In genomic region chr11:62726156-62727006, GRCh38 we compare ENCODE assay signal across 9 cellular contexts. TPM values are rescaled to one million over a fixed set of nuclear protein-coding genes. Genes with fewer than 3 reads are reported as not detected.
A peak's percentile ranks its signal among the peaks of the same experiment; 100 is the strongest.
DNase-seq lines count a peak whose midpoint lies in the region; ATAC-seq and TF ChIP-seq lines count a peak whose summit lies in the region.
"Had no signal": no experiment of that assay in that cellular context is flagged by ENCODE, and none has a peak within 500 bp of the region (broad histone marks: within the 10 kb centered on the region; RNA-seq: fewer than 3 reads in every experiment).

No MANE protein-coding gene starts in this region.

- H2BK120ac ChIP-seq in IMR-90 (ENCODE audit: low read depth, low read length): no peak overlapping the region

- H3K36me3 ChIP-seq in IMR-90 (ENCODE audit: control insufficient read depth, insufficient read depth, low read length) (peaks cover 22% of the 10 kb centered on the region), brain microvascular endothelial cell (replicated peaks) (peaks cover 32% of the 10 kb centered on the region), stomach smooth muscle (ENCODE audit: control insufficient read depth in 2 of 2, insufficient read depth in 2 of 2, low read length in 2 of 2) (peaks cover 24 to 26% of the 10 kb centered on the region in 2 donors)

- peak overlapping the region; percentile 88 for H3K23ac ChIP-seq in IMR-90 (ENCODE audit: low read depth, low read length)

- H3K9me3 ChIP-seq in IMR-90 (ENCODE audit: control insufficient read depth, insufficient read depth, low read length) (no peaks in the 10 kb centered on the region), stomach smooth muscle (ENCODE audit: control insufficient read depth in 2 of 2, low read length in 2 of 2) (no peaks in the 10 kb centered on the region)

- CTCF ChIA-PET in IMR-90 (lab: Yijun Ruan, JAX): no interaction called here

- peak overlapping the region; percentile 69 for H3K4ac ChIP-seq in IMR-90 (ENCODE audit: low read depth, low read length)

- no TSS peak for BruUV-seq in IMR-90 (replicated peaks; lab: Mats Ljungman, UMichigan)

- 1% methylated on average over 32 of the region's 65 CpGs; no CpG with 5 or more reads in 1 of the 2 experiments for WGBS in IMR-90 (ENCODE audit: extremely low coverage in 2 of 2, insufficient read length in 1 of 2), 2 experiments

- POLR2A ChIA-PET in IMR-90 (lab: Charles Lee; ENCODE audit: unreplicated experiment): interaction anchor here (1.0 to 1.2 kb wide), 2 partner anchors 20 to 27 kb away, joined by 6 to 11 read pairs; partner anchors contain the start of gene ZBTB3

- H2AK5ac ChIP-seq in IMR-90 (ENCODE audit: low read depth, low read length): peak overlapping the region; percentile 61

- H3K79me1 ChIP-seq in IMR-90 (ENCODE audit: low read depth in 1 of 2, low read length in 2 of 2): peaks cover 20 to 38% of the 10 kb centered on the region in 2 experiments

- peak overlapping the region; percentile 85 for H3K4me3 ChIP-seq in IMR-90 (ENCODE audit: insufficient read depth, low read depth, low read length)
- H3K4me3 ChIP-seq in brain microvascular endothelial cell (ENCODE audit: low read depth, low read length): peak overlapping the region; percentile 93
- H3K4me3 ChIP-seq in stomach smooth muscle (ENCODE audit: low read length in 2 of 2): peak overlapping the region; percentile 99

- dilution Hi-C loops in IMR-90 (cut with HindIII; ENCODE audit: low sequenced_read_pairs, unreplicated experiment): no loop called here

- H3K4me1 ChIP-seq in IMR-90 (ENCODE audit: control insufficient read depth, insufficient read depth, low read length) (peaks cover 6% of the 10 kb centered on the region), stomach smooth muscle (ENCODE audit: control insufficient read depth, insufficient read depth, low read length) (peaks cover 41% of the 10 kb centered on the region)

- H2AK9ac ChIP-seq in IMR-90 (replicated peaks; ENCODE audit: low read depth, low read length, poor library complexity): peak overlapping the region; percentile 76

- H2BK20ac ChIP-seq in IMR-90 (ENCODE audit: low read depth, low read length): no peak overlapping the region

- H4K91ac ChIP-seq in IMR-90 (ENCODE audit: insufficient read depth, low read depth, low read length): peak overlapping the region; percentile 52

- no peak for TF ChIP-seq RAD21 in IMR-90 (IDR thresholded peaks at IDR 0.05; ENCODE audit: low read length)

- H3K4me2 ChIP-seq in IMR-90 (ENCODE audit: low read depth, low read length): peak overlapping the region; percentile 99

- in situ Hi-C loops in IMR-90 (cut with MboI; ENCODE audit: low sequenced_read_pairs): no loop called here
- in situ Hi-C loops in brain microvascular endothelial cell (cut with HindIII; ENCODE audit: low pct_ligation_motif_present, low sequenced_read_pairs): no loop called here

- no peak for DNase-seq in activated CD4-positive, CD25-positive, alpha-beta regulatory T cell treated with anti-CD3 and anti-CD28 coated beads, Interleukin-2, amount 50 U/mL, for 72 hours
- no peak for DNase-seq in IMR-90
- no peak for DNase-seq in brain microvascular endothelial cell
- peak; percentile 52 for DNase-seq in left lobe of liver (ENCODE audit: low spot score)
- DNase-seq in MV-4-11 (lab: John Stamatoyannopoulos, UW): no peak
- no peak for DNase-seq in GM20000 (ENCODE audit: low spot score)

- H3K18ac ChIP-seq in IMR-90 (ENCODE audit: low read depth, low read length): no peak overlapping the region

- no peak for TF ChIP-seq CTCF in IMR-90 (conservative IDR thresholded peaks at IDR 0.05; ENCODE audit: low read depth, low read length)
- no peak for TF ChIP-seq CTCF in brain microvascular endothelial cell (IDR thresholded peaks at IDR 0.05; ENCODE audit: low read depth, low read length, missing control alignments)
- no peak for TF ChIP-seq CTCF in GM20000 (IDR thresholded peaks at IDR 0.05; ENCODE audit: extremely low read depth, missing control alignments)

- peak; percentile 1 to 2 for ATAC-seq in activated CD4-positive, CD25-positive, alpha-beta regulatory T cell treated with anti-CD3 and anti-CD28 coated beads, Interleukin-2, amount 50 U/mL, for 24 hours
- ATAC-seq in IMR-90 (ENCODE audit: low read depth) (peak; percentile 8), left lobe of liver (peak; percentile 6)

- H3K9me1 ChIP-seq in IMR-90 (ENCODE audit: insufficient read depth, low read length): peaks cover 4% of the 10 kb centered on the region; the same call in 1 of the 2 replicates

- peak overlapping the region; percentile 97 for H2BK5ac ChIP-seq in IMR-90 (ENCODE audit: low read depth, low read length, poor library complexity, severe bottlenecking)

- no peak overlapping the region for H4K5ac ChIP-seq in IMR-90 (ENCODE audit: low read depth, low read length)

- H3K9ac ChIP-seq in IMR-90 (ENCODE audit: low read depth, low read length) (peak overlapping the region; percentile 87), stomach smooth muscle (ENCODE audit: low read length in 2 of 2) (peak overlapping the region; percentile 88 to 94)

- H4K20me1 ChIP-seq in IMR-90 (ENCODE audit: insufficient read depth, low read length): peaks cover 48% of the 10 kb centered on the region

- H2AFZ ChIP-seq in IMR-90 (replicated peaks; ENCODE audit: low read length, poor library complexity): peak overlapping the region; percentile 92

- peak overlapping the region; percentile 79 for H3K56ac ChIP-seq in IMR-90 (ENCODE audit: extremely low read depth, insufficient read depth, low read length)

- H2BK15ac ChIP-seq in IMR-90 (ENCODE audit: low read depth, low read length): no peak overlapping the region

- H3K27ac ChIP-seq in IMR-90 (ENCODE audit: insufficient read depth, low read length) (peak overlapping the region; percentile 96), brain microvascular endothelial cell (peak overlapping the region; percentile 95), stomach smooth muscle (ENCODE audit: low read length) (peak overlapping the region; percentile 97)

- intact Hi-C loops in IMR-90 (cut with micrococcal nuclease): loop anchor here (5.0 kb wide), 2 partner anchors 36 to 136 kb away; partner anchors contain the start of gene POLR2G

- H3K27me3 ChIP-seq in IMR-90 (ENCODE audit: control insufficient read depth, insufficient read depth, low read length) (no peaks in the 10 kb centered on the region), brain microvascular endothelial cell (replicated peaks) (no peaks in the 10 kb centered on the region), stomach smooth muscle (ENCODE audit: control insufficient read depth in 1 of 2, insufficient read depth in 2 of 2, low read length in 2 of 2) (no peaks in the 10 kb centered on the region)

- no peak for TF ChIP-seq POLR2A in IMR-90 (IDR thresholded peaks at IDR 0.05; ENCODE audit: low read depth, low read length)

- peak overlapping the region in 1 of 2 experiments; percentile 31; a peak in 2 of 4 replicates for H4K8ac ChIP-seq in IMR-90 (ENCODE audit: low read depth in 2 of 2, low read length in 2 of 2)

- H3K14ac ChIP-seq in IMR-90 (replicated peaks; ENCODE audit: low read depth, low read length): peak overlapping the region; percentile 82

TF ChIP-seq in IMR-90, 13 proteins besides CTCF, POLR2A, EP300 and RAD21:
- TF ChIP-seq BHLHE40 (IDR thresholded peaks at IDR 0.05; ENCODE audit: low read depth, low read length): no peak
- TF ChIP-seq MXI1 (IDR thresholded peaks at IDR 0.05; ENCODE audit: borderline replicate concordance, low read depth, low read length): no peak
- no peak for TF ChIP-seq ELK1 (IDR thresholded peaks at IDR 0.05; ENCODE audit: borderline replicate concordance, low read depth, low read length)
- TF ChIP-seq CEBPB (IDR thresholded peaks at IDR 0.05; ENCODE audit: low read depth, low read length): no peak
- no peak for TF ChIP-seq USF2 (IDR thresholded peaks at IDR 0.05; ENCODE audit: low read depth, low read length)

RNA-seq across cellular contexts. Expression of gene HNRNPUL2, which starts 0.9 kb away (rescaled TPM):
- total RNA-seq in IMR-90 (2012; rRNA removed) (3.9 and 5.0 TPM in 2 replicates), left lobe of liver (13.7 TPM)
- 25.5 and 30.2 TPM in 2 replicates for polyA plus RNA-seq in IMR-90 (2012; rRNA removed)
- 6.1 and 10.8 TPM in 2 replicates for polyA plus RNA-seq in IMR-90 (2012; cell fraction: cytosol; rRNA removed)
- polyA plus RNA-seq in IMR-90 (2012; cell fraction: nucleus; rRNA removed; ENCODE audit: low replicate concordance): 5.3 and 17.3 TPM in 2 replicates

RNA-seq across cellular contexts. Expression of gene TTC9C, which starts 1.9 kb away (rescaled TPM):
- 37.1 and 45.5 TPM in 2 replicates for total RNA-seq in IMR-90 (2012; rRNA removed)
- 29.1 and 32.9 TPM in 2 replicates for polyA plus RNA-seq in IMR-90 (2012; rRNA removed)
- polyA plus RNA-seq in IMR-90 (2012; cell fraction: cytosol; rRNA removed): 24.4 and 25.0 TPM in 2 replicates
- 13.9 and 30.1 TPM in 2 replicates for polyA plus RNA-seq in IMR-90 (2012; cell fraction: nucleus; rRNA removed; ENCODE audit: low replicate concordance)
- total RNA-seq in left lobe of liver: 11.2 TPM

RNA-seq across cellular contexts. Expression of gene GNG3, which starts 18.9 kb away (rescaled TPM):
- total RNA-seq in IMR-90 (2012; rRNA removed) (not detected in 2 replicates), left lobe of liver (0.20 TPM)
- not detected in 2 replicates for polyA plus RNA-seq in IMR-90 (2012; rRNA removed)
- 0.04 TPM in 1 of 2 replicates, not detected in the other for polyA plus RNA-seq in IMR-90 (2012; cell fraction: cytosol; rRNA removed)
- polyA plus RNA-seq in IMR-90 (2012; cell fraction: nucleus; rRNA removed; ENCODE audit: low replicate concordance): 0.08 and 0.09 TPM in 2 replicates
- total RNA-seq: dermis microvascular lymphatic vessel endothelial cell had no signal

RNA-seq across cellular contexts. Expression of gene BSCL2, which starts 19.2 kb away (rescaled TPM):
- 19.4 and 26.2 TPM in 2 replicates for total RNA-seq in IMR-90 (2012; rRNA removed)
- 46.0 and 47.1 TPM in 2 replicates for polyA plus RNA-seq in IMR-90 (2012; rRNA removed)
- 37.9 and 52.3 TPM in 2 replicates for polyA plus RNA-seq in IMR-90 (2012; cell fraction: cytosol; rRNA removed)
- 39.4 and 80.6 TPM in 2 replicates for polyA plus RNA-seq in IMR-90 (2012; cell fraction: nucleus; rRNA removed; ENCODE audit: low replicate concordance)
- total RNA-seq in left lobe of liver: 35.1 TPM

RNA-seq across cellular contexts. Expression of gene ZBTB3, which starts 27.6 kb away (rescaled TPM):
- total RNA-seq in IMR-90 (2012; rRNA removed) (7.8 and 8.1 TPM in 2 replicates), left lobe of liver (5.5 TPM)
- 2.3 and 3.4 TPM in 2 replicates for polyA plus RNA-seq in IMR-90 (2012; rRNA removed)
- polyA plus RNA-seq in IMR-90 (2012; cell fraction: cytosol; rRNA removed): 3.3 and 3.4 TPM in 2 replicates
- 2.0 and 2.5 TPM in 2 replicates for polyA plus RNA-seq in IMR-90 (2012; cell fraction: nucleus; rRNA removed; ENCODE audit: low replicate concordance)
